ENCODE assay signal across 10 cellular contexts in the genomic region with DNA sequence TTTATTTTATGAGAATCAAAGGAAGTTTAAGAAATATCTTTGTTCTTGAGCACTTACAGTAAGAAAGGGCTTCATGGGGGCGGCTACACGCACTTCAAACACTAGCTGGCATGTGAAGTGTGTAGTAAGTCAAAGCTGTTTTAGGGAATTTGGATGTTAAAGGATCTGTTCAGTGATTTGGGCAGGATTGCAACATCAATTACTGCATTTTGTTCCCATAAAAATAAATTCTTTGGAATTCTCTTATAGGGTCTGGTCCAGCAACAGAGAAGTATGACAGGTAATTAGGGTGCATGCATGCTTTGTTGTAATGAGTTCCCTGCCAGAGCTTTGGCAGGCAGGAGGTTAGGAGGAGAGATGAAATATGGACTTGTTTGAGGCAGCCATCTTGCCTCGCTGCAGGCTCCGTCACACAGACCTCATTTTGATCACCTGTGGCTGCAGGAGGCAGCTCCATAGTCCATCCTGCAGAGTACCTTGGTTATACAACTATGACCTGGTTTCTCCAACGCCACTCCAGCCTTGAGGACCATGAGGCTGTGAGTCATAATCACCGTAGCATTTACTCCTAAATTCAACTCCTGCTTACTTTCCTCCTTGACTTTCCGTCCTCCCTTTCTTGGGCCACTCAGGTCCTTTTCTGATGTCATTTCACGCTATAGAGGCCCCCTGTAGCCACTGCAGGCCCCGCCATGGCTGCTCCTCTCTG. TPM values are rescaled to one million over a fixed set of nuclear protein-coding genes. Genes with fewer than 3 reads are reported as not detected.
DNase-seq lines count a peak whose midpoint lies in the region; ATAC-seq and TF ChIP-seq lines count a peak whose summit lies in the region.
"Had no signal": no experiment of that assay in that cellular context is flagged by ENCODE, and none has a peak within 500 bp of the region (broad histone marks: within the 10 kb centered on the region; RNA-seq: fewer than 3 reads in every experiment).

No MANE protein-coding gene starts in this region.

- DNase-seq in H4 (ENCODE audit: low spot score) (peak; percentile 60), skeletal muscle cell (ENCODE audit: low read depth) (no peak), GM10248 (ENCODE audit: extremely low spot score) (no peak), activated gamma-delta T cell treated with Interleukin-2 at 50 U/mL for 16 hours (no peak)
- DNase-seq: glutamatergic neuron; stimulated activated CD4-positive, alpha-beta T cell treated with anti-CD3 and anti-CD28 coated beads, Interleukin-1b, Interleukin-23, amount 100 ng/mL, for 48 hours had no signal

- H3K4me3 ChIP-seq in gastroesophageal sphincter (no peak overlapping the region), skeletal muscle cell (ENCODE audit: low read depth, low read length) (peak overlapping the region; percentile 29)

- peaks cover 0 to 47% (median 26%) of the 10 kb centered on the region in 3 donors for H3K4me1 ChIP-seq in gastroesophageal sphincter

- POLR2A ChIA-PET in GM10248 (lab: Yijun Ruan, JAX): no interaction called here

- H3K36me3 ChIP-seq in gastroesophageal sphincter: no peaks in the 10 kb centered on the region

- CTCF ChIA-PET in GM10248 (lab: Yijun Ruan, JAX): interaction anchor here (1.0 to 2.4 kb wide), 4 partner anchors 9 to 24 kb away, joined by 3 to 11 read pairs (median 4); no protein-coding TSS in a partner anchor

- TF ChIP-seq EP300 in gastroesophageal sphincter (IDR thresholded peaks at IDR 0.05): no peak

- TF ChIP-seq CTCF in gastroesophageal sphincter (IDR thresholded peaks at IDR 0.05): no peak
- no peak for TF ChIP-seq CTCF in GM10248 (IDR thresholded peaks at IDR 0.05; ENCODE audit: control extremely low read depth, extremely low read depth, low read depth, missing control alignments)

- ATAC-seq in SK-N-SH treated with all-trans-retinoic acid at 6 μM for 48 hours: peak; percentile 12
- no peak for ATAC-seq in gastroesophageal sphincter
- ATAC-seq in GM18505 (IDR thresholded peaks at IDR 0.05; ENCODE audit: unreplicated experiment): no peak
- ATAC-seq in GM21360 (IDR thresholded peaks at IDR 0.05; ENCODE audit: unreplicated experiment): no peak

- peak overlapping the region in 3 of 4 donors; percentile 35 to 66 (median 64) for H3K27ac ChIP-seq in gastroesophageal sphincter

- TF ChIP-seq POLR2A in gastroesophageal sphincter (IDR thresholded peaks at IDR 0.05) (no peak), GM18505 (IDR thresholded peaks at IDR 0.05; ENCODE audit: borderline replicate concordance, extremely low read depth, insufficient read depth, insufficient read length) (no peak)

- no peaks in the 10 kb centered on the region for H3K9me3 ChIP-seq in gastroesophageal sphincter

- H3K27me3 ChIP-seq in gastroesophageal sphincter: no peaks in the 10 kb centered on the region

- 71 to 77% methylated on average over 7 to 9 of the region's 9 CpGs for WGBS in gastroesophageal sphincter (ENCODE audit: low coverage in 1 of 2), 2 donors

TF ChIP-seq in SK-N-SH treated with all-trans-retinoic acid at 6 μM for 48 hours, 23 proteins besides CTCF, POLR2A, EP300 and RAD21:
- TF ChIP-seq ISL1 (CRISPR knock-in tag; IDR thresholded peaks at IDR 0.05) (peak; percentile 27), ZNF565 (CRISPR knock-in tag; conservative IDR thresholded peaks at IDR 0.05; ENCODE audit: low read depth) (no peak)
- TF ChIP-seq, protein P1, sequence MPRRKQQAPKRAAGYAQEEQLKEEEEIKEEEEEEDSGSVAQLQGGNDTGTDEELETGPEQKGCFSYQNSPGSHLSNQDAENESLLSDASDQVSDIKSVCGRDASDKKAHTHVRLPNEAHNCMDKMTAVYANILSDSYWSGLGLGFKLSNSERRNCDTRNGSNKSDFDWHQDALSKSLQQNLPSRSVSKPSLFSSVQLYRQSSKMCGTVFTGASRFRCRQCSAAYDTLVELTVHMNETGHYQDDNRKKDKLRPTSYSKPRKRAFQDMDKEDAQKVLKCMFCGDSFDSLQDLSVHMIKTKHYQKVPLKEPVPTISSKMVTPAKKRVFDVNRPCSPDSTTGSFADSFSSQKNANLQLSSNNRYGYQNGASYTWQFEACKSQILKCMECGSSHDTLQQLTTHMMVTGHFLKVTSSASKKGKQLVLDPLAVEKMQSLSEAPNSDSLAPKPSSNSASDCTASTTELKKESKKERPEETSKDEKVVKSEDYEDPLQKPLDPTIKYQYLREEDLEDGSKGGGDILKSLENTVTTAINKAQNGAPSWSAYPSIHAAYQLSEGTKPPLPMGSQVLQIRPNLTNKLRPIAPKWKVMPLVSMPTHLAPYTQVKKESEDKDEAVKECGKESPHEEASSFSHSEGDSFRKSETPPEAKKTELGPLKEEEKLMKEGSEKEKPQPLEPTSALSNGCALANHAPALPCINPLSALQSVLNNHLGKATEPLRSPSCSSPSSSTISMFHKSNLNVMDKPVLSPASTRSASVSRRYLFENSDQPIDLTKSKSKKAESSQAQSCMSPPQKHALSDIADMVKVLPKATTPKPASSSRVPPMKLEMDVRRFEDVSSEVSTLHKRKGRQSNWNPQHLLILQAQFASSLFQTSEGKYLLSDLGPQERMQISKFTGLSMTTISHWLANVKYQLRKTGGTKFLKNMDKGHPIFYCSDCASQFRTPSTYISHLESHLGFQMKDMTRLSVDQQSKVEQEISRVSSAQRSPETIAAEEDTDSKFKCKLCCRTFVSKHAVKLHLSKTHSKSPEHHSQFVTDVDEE (CRISPR knock-in tag; IDR thresholded peaks at IDR 0.05): no peak
TF ChIP-seq in SK-N-SH treated with all-trans-retinoic acid at 6 μM for 48 hours: peak in this region for 1.

RNA-seq across cellular contexts. Expression of gene EML4, which starts 26.5 kb away (rescaled TPM):
- 25.7 and 30.6 TPM in 2 replicates for total RNA-seq in H4 (2014; rRNA removed; shearing (Covaris generic))
- 10 to 100 TPM; 18.5 to 31.4 (median 23.7) TPM for total RNA-seq in gastroesophageal sphincter
